ENCODE assay signal across 34 cellular contexts in genomic region chr17:68605914-68606313, GRCh38. TPM values are rescaled to one million over a fixed set of nuclear protein-coding genes. Genes with fewer than 3 reads are reported as not detected.
"Had no signal": no experiment of that assay in that cellular context is flagged by ENCODE, and none has a peak within 500 bp of the region (broad histone marks: within the 10 kb centered on the region; RNA-seq: fewer than 3 reads in every experiment).

No MANE protein-coding gene starts in this region.

- H3K27ac Mint-ChIP-seq: activated CD4-positive, alpha-beta memory T cell treated with anti-CD3 and anti-CD28 coated beads, Interleukin-2, amount 10 ng/mL, durations not matched to agents 7 days and 5 days; activated CD8-positive, alpha-beta memory T cell treated with anti-CD3 and anti-CD28 coated beads, Interleukin-2, amount 10 ng/mL, durations not matched to agents 7 days and 5 days; activated naive CD4-positive, alpha-beta T cell treated with anti-CD3 and anti-CD28 coated beads, Interleukin-2, amount 10 ng/mL, durations not matched to agents 7 days and 5 days; activated naive CD8-positive, alpha-beta T cell; activated naive CD8-positive, alpha-beta T cell treated with anti-CD3 and anti-CD28 coated beads, Interleukin-2, amount 50 U/mL, for 24 hours had no signal

- ATAC-seq: activated CD8-positive, alpha-beta memory T cell treated with anti-CD3 and anti-CD28 coated beads, Interleukin-2, amount 10 ng/mL, durations not matched to agents 7 days and 5 days; activated naive CD8-positive, alpha-beta T cell treated with anti-CD3 and anti-CD28 coated beads, Interleukin-2, amount 50 U/mL, for 24 hours had no signal

- H3K27ac ChIP-seq: brain microvascular endothelial cell, SJCRH30, SK-N-MC, WERI-Rb-1 had no signal

- DNase-seq: activated CD4-positive, alpha-beta memory T cell treated with anti-CD3 and anti-CD28 coated beads, Interleukin-2, amount 10 ng/mL, durations not matched to agents 7 days and 5 days; activated CD4-positive, alpha-beta T cell treated with anti-CD3 and anti-CD28 coated beads for 1 hour; activated CD4-positive, alpha-beta T cell treated with anti-CD3 and anti-CD28 coated beads for 48 hours; activated CD4-positive, CD25-positive, alpha-beta regulatory T cell; activated CD8-positive, alpha-beta memory T cell treated with anti-CD3 and anti-CD28 coated beads for 24 hours; activated CD8-positive, alpha-beta memory T cell treated with anti-CD3 and anti-CD28 coated beads, Interleukin-2, amount 10 ng/mL, durations not matched to agents 7 days and 5 days; activated CD8-positive, alpha-beta memory T cell treated with anti-CD3 and anti-CD28 coated beads, Interleukin-2, amount 50 U/mL, for 48 hours; activated effector memory CD4-positive, alpha-beta T cell treated with Interleukin-2 at 50 U/mL for 16 hours; activated naive CD4-positive, alpha-beta T cell treated with anti-CD3 and anti-CD28 coated beads, Interleukin-2, amount 10 ng/mL, durations not matched to agents 7 days and 5 days; activated naive CD8-positive, alpha-beta T cell treated with anti-CD3 and anti-CD28 coated beads, Interleukin-2, amount 50 U/mL, for 24 hours; activated T-cell treated with anti-CD3 and anti-CD28 coated beads, Interleukin-2, amount 50 U/mL, for 48 hours; aorta; brain microvascular endothelial cell; central memory CD4-positive, alpha-beta T cell; NCI-H1092 treated with DMSO at 0.1 percent for 48 hours; NCI-H1417; NCI-H146; NCI-H187; NCI-H2029 treated with DMSO at 0.1 percent for 48 hours; NCI-H2107; NCI-H2171; NCI-H510A; NCI-H526; NCI-H748 treated with DMSO at 0.1 percent for 48 hours; NK-92 treated with Interleukin-12 subunit alpha and Interleukin-12 subunit beta, amount 100 ng/mL, for 24 hours; OCI-M1; SHP77; T1000; WERI-Rb-1 had no signal

- H3K36me3 ChIP-seq: brain microvascular endothelial cell, SJCRH30, WERI-Rb-1 had no signal

- H3K27me3 ChIP-seq: SJCRH30 had no signal

- H3K4me3 Mint-ChIP-seq: activated CD4-positive, alpha-beta memory T cell treated with anti-CD3 and anti-CD28 coated beads, Interleukin-2, amount 10 ng/mL, durations not matched to agents 7 days and 5 days; activated CD8-positive, alpha-beta memory T cell treated with anti-CD3 and anti-CD28 coated beads, Interleukin-2, amount 10 ng/mL, durations not matched to agents 7 days and 5 days; activated naive CD4-positive, alpha-beta T cell treated with anti-CD3 and anti-CD28 coated beads, Interleukin-2, amount 10 ng/mL, durations not matched to agents 7 days and 5 days; activated naive CD8-positive, alpha-beta T cell; activated naive CD8-positive, alpha-beta T cell treated with anti-CD3 and anti-CD28 coated beads, Interleukin-2, amount 50 U/mL, for 24 hours had no signal

- H3K36me3 Mint-ChIP-seq: activated CD8-positive, alpha-beta memory T cell treated with anti-CD3 and anti-CD28 coated beads, Interleukin-2, amount 10 ng/mL, durations not matched to agents 7 days and 5 days; activated naive CD4-positive, alpha-beta T cell treated with anti-CD3 and anti-CD28 coated beads, Interleukin-2, amount 10 ng/mL, durations not matched to agents 7 days and 5 days; activated naive CD8-positive, alpha-beta T cell had no signal

- H3K4me3 ChIP-seq: SJCRH30, SK-N-MC had no signal

RNA-seq across cellular contexts. Expression of gene FAM20A, which starts 4.7 kb away (rescaled TPM):
- total RNA-seq: activated CD4-positive, alpha-beta memory T cell treated with anti-CD3 and anti-CD28 coated beads, Interleukin-2, amount 10 ng/mL, durations not matched to agents 7 days and 5 days; activated CD8-positive, alpha-beta memory T cell treated with anti-CD3 and anti-CD28 coated beads, Interleukin-2, amount 10 ng/mL, durations not matched to agents 7 days and 5 days; T-helper 1 cell treated with Interleukin-12 subunit alpha and Interleukin-12 subunit beta and Interleukin-4 antibody, amounts not matched to agents 30 ng/mL and 1 ng/mL, for 36 hours; T-helper 2 cell treated with Interferon-gamma antibody and Interleukin-4, amounts not matched to agents 100 ng/mL and 5 ng/mL, for 36 hours had no signal
